In the genomic region with DNA sequence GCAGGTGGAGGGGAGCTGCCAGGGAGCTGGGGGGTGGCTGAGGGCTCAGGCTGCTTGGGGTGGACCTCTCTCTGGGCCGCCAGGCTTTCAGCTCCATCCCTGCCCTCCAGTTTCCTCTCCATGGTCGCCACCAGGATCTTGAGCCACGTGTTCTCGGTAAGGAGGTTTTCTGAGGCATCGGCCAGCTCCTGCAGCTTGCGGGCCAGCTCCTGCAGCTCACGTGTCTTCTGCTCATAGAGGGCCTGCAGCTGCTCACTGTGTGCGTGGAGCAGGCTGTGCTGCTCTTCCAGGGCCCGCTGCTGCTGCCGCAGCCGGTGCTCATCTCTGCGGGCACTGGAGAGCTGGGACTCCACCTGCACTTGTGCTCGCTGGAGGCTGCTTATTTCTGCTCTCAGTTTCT, we compare ENCODE assay signal across 1 cellular context.
TF ChIP-seq lines count a peak whose summit lies in the region.

No MANE protein-coding gene starts in this region.

TF ChIP-seq in GM12878, 131 proteins besides CTCF, POLR2A, EP300 and RAD21:
- TF ChIP-seq, protein P1, sequence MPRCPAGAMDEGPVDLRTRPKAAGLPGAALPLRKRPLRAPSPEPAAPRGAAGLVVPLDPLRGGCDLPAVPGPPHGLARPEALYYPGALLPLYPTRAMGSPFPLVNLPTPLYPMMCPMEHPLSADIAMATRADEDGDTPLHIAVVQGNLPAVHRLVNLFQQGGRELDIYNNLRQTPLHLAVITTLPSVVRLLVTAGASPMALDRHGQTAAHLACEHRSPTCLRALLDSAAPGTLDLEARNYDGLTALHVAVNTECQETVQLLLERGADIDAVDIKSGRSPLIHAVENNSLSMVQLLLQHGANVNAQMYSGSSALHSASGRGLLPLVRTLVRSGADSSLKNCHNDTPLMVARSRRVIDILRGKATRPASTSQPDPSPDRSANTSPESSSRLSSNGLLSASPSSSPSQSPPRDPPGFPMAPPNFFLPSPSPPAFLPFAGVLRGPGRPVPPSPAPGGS (IDR thresholded peaks at IDR 0.05; ENCODE audit: borderline replicate concordance, insufficient read depth, low read depth, low read length, poor library complexity, severe bottlenecking) = no peak
- TF ChIP-seq NBN (IDR thresholded peaks at IDR 0.05) = no peak
- no peak for TF ChIP-seq TAF1 (IDR thresholded peaks at IDR 0.05; ENCODE audit: borderline replicate concordance, low read depth, low read length)
- no peak for TF ChIP-seq POLR2AphosphoS5 (IDR thresholded peaks at IDR 0.05; ENCODE audit: low read length)
- no peak for TF ChIP-seq MTA2 (IDR thresholded peaks at IDR 0.05; ENCODE audit: low read depth)
- TF ChIP-seq SPI1 (IDR thresholded peaks at IDR 0.05; ENCODE audit: borderline replicate concordance, insufficient read depth, low read depth, low read length) = no peak
- TF ChIP-seq CREM (IDR thresholded peaks at IDR 0.05; ENCODE audit: low read depth) = no peak
- TF ChIP-seq NR2F1 (conservative IDR thresholded peaks at IDR 0.05) = no peak
- TF ChIP-seq, protein P2, sequence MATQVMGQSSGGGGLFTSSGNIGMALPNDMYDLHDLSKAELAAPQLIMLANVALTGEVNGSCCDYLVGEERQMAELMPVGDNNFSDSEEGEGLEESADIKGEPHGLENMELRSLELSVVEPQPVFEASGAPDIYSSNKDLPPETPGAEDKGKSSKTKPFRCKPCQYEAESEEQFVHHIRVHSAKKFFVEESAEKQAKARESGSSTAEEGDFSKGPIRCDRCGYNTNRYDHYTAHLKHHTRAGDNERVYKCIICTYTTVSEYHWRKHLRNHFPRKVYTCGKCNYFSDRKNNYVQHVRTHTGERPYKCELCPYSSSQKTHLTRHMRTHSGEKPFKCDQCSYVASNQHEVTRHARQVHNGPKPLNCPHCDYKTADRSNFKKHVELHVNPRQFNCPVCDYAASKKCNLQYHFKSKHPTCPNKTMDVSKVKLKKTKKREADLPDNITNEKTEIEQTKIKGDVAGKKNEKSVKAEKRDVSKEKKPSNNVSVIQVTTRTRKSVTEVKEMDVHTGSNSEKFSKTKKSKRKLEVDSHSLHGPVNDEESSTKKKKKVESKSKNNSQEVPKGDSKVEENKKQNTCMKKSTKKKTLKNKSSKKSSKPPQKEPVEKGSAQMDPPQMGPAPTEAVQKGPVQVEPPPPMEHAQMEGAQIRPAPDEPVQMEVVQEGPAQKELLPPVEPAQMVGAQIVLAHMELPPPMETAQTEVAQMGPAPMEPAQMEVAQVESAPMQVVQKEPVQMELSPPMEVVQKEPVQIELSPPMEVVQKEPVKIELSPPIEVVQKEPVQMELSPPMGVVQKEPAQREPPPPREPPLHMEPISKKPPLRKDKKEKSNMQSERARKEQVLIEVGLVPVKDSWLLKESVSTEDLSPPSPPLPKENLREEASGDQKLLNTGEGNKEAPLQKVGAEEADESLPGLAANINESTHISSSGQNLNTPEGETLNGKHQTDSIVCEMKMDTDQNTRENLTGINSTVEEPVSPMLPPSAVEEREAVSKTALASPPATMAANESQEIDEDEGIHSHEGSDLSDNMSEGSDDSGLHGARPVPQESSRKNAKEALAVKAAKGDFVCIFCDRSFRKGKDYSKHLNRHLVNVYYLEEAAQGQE (IDR thresholded peaks at IDR 0.05; ENCODE audit: low read depth, low read length) = no peak
